In genomic region chr2:54254180-54254579, GRCh38 we compare ENCODE assay signal across 26 cellular contexts. TPM values are rescaled to one million over a fixed set of nuclear protein-coding genes. Genes with fewer than 3 reads are reported as not detected.
DNase-seq lines count a peak whose midpoint lies in the region; ATAC-seq, FAIRE-seq and TF ChIP-seq lines count a peak whose summit lies in the region.
"Had no signal": no experiment of that assay in that cellular context is flagged by ENCODE, and none has a peak within 500 bp of the region (broad histone marks: within the 10 kb centered on the region; RNA-seq: fewer than 3 reads in every experiment).

No MANE protein-coding gene starts in this region.

- H3K9ac ChIP-seq in HepG2 (ENCODE audit: insufficient read depth, low read depth, low read length) = no peak overlapping the region

- H3K4me2 ChIP-seq in HepG2 (ENCODE audit: low read depth, low read length) = no peak overlapping the region

- no peaks in the 10 kb centered on the region for H3K4me1 Mint-ChIP-seq in endothelial cell (ENCODE audit: unreplicated experiment)
- H3K4me1 Mint-ChIP-seq in activated CD4-positive, alpha-beta T cell treated with anti-CD3 and anti-CD28 coated beads for 36 hours = no peaks in the 10 kb centered on the region

- H3K9me3 Mint-ChIP-seq in endothelial cell (ENCODE audit: unreplicated experiment) = no peaks in the 10 kb centered on the region
- H3K9me3 Mint-ChIP-seq in activated CD4-positive, alpha-beta T cell treated with anti-CD3 and anti-CD28 coated beads for 36 hours (ENCODE audit: low read depth) = peaks cover 2% of the 10 kb centered on the region
- H3K9me3 Mint-ChIP-seq: CD8-positive, alpha-beta T cell had no signal

- no peak overlapping the region for H3K4me3 Mint-ChIP-seq in endothelial cell (ENCODE audit: unreplicated experiment)
- no peak overlapping the region for H3K4me3 Mint-ChIP-seq in activated CD4-positive, alpha-beta T cell treated with anti-CD3 and anti-CD28 coated beads for 36 hours
- H3K4me3 Mint-ChIP-seq: CD8-positive, alpha-beta T cell had no signal

- TF ChIP-seq EP300 in HepG2 (IDR thresholded peaks at IDR 0.05; ENCODE audit: low read depth in 2 of 2, low read length in 2 of 2) (no peak), HepG2 (CRISPR knock-in tag; IDR thresholded peaks at IDR 0.05; ENCODE audit: borderline replicate concordance) (no peak)

- no peaks in the 10 kb centered on the region for H3K79me2 ChIP-seq in HepG2 (ENCODE audit: insufficient read depth, low read length)

- ATAC-seq in HepG2 = peak; percentile 75
- ATAC-seq in right lobe of liver = no peak
- no peak for ATAC-seq in activated CD4-positive, alpha-beta T cell treated with anti-CD3 and anti-CD28 coated beads for 36 hours
- ATAC-seq: CD8-positive, alpha-beta T cell; PC-3 had no signal

- TF ChIP-seq RAD21 in HepG2 (CRISPR knock-in tag; IDR thresholded peaks at IDR 0.05) = no peak

- no peaks in the 10 kb centered on the region for H3K9me3 ChIP-seq in HepG2 (ENCODE audit: low read length)
- no peaks in the 10 kb centered on the region for H3K9me3 ChIP-seq in right lobe of liver

- H3K4me1 ChIP-seq in HepG2 (ENCODE audit: insufficient read depth, low read length) (peaks cover 7% of the 10 kb centered on the region), right lobe of liver (no peaks in the 10 kb centered on the region)

- POLR2A ChIA-PET in HepG2 (lab: Yijun Ruan, JAX) = no interaction called here
- POLR2A ChIA-PET in activated CD4-positive, alpha-beta T cell treated with anti-CD3 and anti-CD28 coated beads for 36 hours (lab: Charles Lee) = no interaction called here

- CTCF ChIA-PET in HepG2 (lab: Yijun Ruan, JAX; ENCODE audit: low intra/inter-chr PET ratio, low total read pairs) = no interaction called here
- CTCF ChIA-PET in activated CD4-positive, alpha-beta T cell treated with anti-CD3 and anti-CD28 coated beads for 36 hours (lab: Charles Lee) = interaction anchor here (0.9 kb wide), 1 partner anchor 9 kb away, joined by 4 read pairs; no protein-coding TSS in a partner anchor

- no peak for TF ChIP-seq POLR2A in HepG2 (IDR thresholded peaks at IDR 0.05; ENCODE audit: insufficient read depth in 1 of 2, low read depth in 2 of 2, low read length in 2 of 2)
- TF ChIP-seq POLR2A in right lobe of liver (IDR thresholded peaks at IDR 0.05) = no peak

- in situ Hi-C loops in HepG2 (cut with HindIII; ENCODE audit: extremely low pct_ligation_motif_present, low pct_unique_long_range_greater_than_20kb) = no loop called here
- in situ Hi-C loops in astrocyte of the spinal cord (cut with HindIII; ENCODE audit: low sequenced_read_pairs) = no loop called here

- no peak for FAIRE-seq in HepG2 (lab: Jason Lieb, UNC)
- FAIRE-seq: GM12891 had no signal

- H3K27me3 Mint-ChIP-seq in endothelial cell (ENCODE audit: unreplicated experiment) = peaks cover 9% of the 10 kb centered on the region
- no peaks in the 10 kb centered on the region for H3K27me3 Mint-ChIP-seq in activated CD4-positive, alpha-beta T cell treated with anti-CD3 and anti-CD28 coated beads for 36 hours

- no peak overlapping the region for H2AFZ ChIP-seq in HepG2 (ENCODE audit: low read length)

- H3K27me3 ChIP-seq in HepG2 (ENCODE audit: control insufficient read depth in 1 of 2, insufficient read depth in 2 of 2, low read length in 2 of 2) = no peaks in the 10 kb centered on the region
- H3K27me3 ChIP-seq in right lobe of liver = no peaks in the 10 kb centered on the region

- H3K36me3 Mint-ChIP-seq in endothelial cell (ENCODE audit: low read depth, unreplicated experiment) = no peaks in the 10 kb centered on the region
- H3K36me3 Mint-ChIP-seq in activated CD4-positive, alpha-beta T cell treated with anti-CD3 and anti-CD28 coated beads for 36 hours (ENCODE audit: low read depth) = peaks cover 13% of the 10 kb centered on the region

- no peaks in the 10 kb centered on the region for H4K20me1 ChIP-seq in HepG2 (ENCODE audit: insufficient read depth, low read length)

- H3K4me3 ChIP-seq in HepG2 (replicated peaks in 1 of 3; ENCODE audit: insufficient read depth in 1 of 3, low read depth in 2 of 3, low read length in 3 of 3) (no peak overlapping the region), right lobe of liver (no peak overlapping the region), astrocyte of the spinal cord (ENCODE audit: low read depth, low read length) (no peak overlapping the region), fibroblast of villous mesenchyme (ENCODE audit: low read depth, low read length) (no peak overlapping the region)

- no TSS peak for BruUV-seq in HepG2 (replicated peaks; lab: Mats Ljungman, UMichigan)

- TF ChIP-seq CTCF in HepG2 (CRISPR knock-in tag; IDR thresholded peaks at IDR 0.05) (0 out of 2 replicates have a peak, but pooled peaks have one; percentile 13), right lobe of liver (IDR thresholded peaks at IDR 0.05) (no peak), astrocyte of the spinal cord (IDR thresholded peaks at IDR 0.05; ENCODE audit: low read depth, low read length) (peak; percentile 10), fibroblast of villous mesenchyme (IDR thresholded peaks at IDR 0.05; ENCODE audit: insufficient read depth, low read depth, low read length) (peak; percentile 23), endothelial cell (IDR thresholded peaks at IDR 0.05; ENCODE audit: unreplicated experiment) (no peak)

- DNase-seq in HepG2 (ENCODE audit: low spot score) (no peak), right lobe of liver (no peak), astrocyte of the spinal cord (ENCODE audit: low read depth, low spot score) (no peak), fibroblast of villous mesenchyme (ENCODE audit: low read depth) (no peak), MV-4-11 (lab: John Stamatoyannopoulos, UW) (no peak), endothelial cell (ENCODE audit: low spot score) (no peak)
- no peak for DNase-seq in activated CD8-positive, alpha-beta memory T cell treated with anti-CD3 and anti-CD28 coated beads, Interleukin-2, amount 50 U/mL, for 4 hours
- no peak for DNase-seq in activated CD4-positive, alpha-beta T cell treated with anti-CD3 and anti-CD28 coated beads for 36 hours
- DNase-seq: 8988T; C1 segment of cervical spinal cord; CD8-positive, alpha-beta T cell; DND-41; HCEC 1CT; MM.1S; NCI-H1092; NCI-H1436 treated with DMSO at 0.1 percent for 48 hours; NCI-H2081; NCI-H2171 treated with DMSO at 0.1 percent for 48 hours; NCI-H446; NCI-H526 treated with DMSO at 0.1 percent for 48 hours; PC-3; RPMI8226; SHP77; SW 1271 had no signal

- H3K27ac ChIP-seq in HepG2 (ENCODE audit: extremely low read length, insufficient read depth, low read length) = no peak overlapping the region
- no peak overlapping the region for H3K27ac ChIP-seq in right lobe of liver

- intact Hi-C loops in HepG2 (cut with micrococcal nuclease; ENCODE audit: unreplicated experiment) = no loop called here
- intact Hi-C loops in right lobe of liver (cut with DNase I) = no loop called here
- intact Hi-C loops in activated CD4-positive, alpha-beta T cell treated with anti-CD3 and anti-CD28 coated beads for 36 hours (cut with DNase I, micrococcal nuclease) = no loop called here

- no peak overlapping the region for H3K27ac Mint-ChIP-seq in endothelial cell (ENCODE audit: unreplicated experiment)
- H3K27ac Mint-ChIP-seq in activated CD4-positive, alpha-beta T cell treated with anti-CD3 and anti-CD28 coated beads for 36 hours = no peak overlapping the region
- H3K27ac Mint-ChIP-seq: CD8-positive, alpha-beta T cell had no signal

- H3K36me3 ChIP-seq in HepG2 (replicated peaks in 1 of 2; ENCODE audit: control insufficient read depth in 1 of 2, insufficient read depth in 2 of 2, low read length in 2 of 2) = no peaks in the 10 kb centered on the region; a peak in 1 of 5 replicates
- no peaks in the 10 kb centered on the region for H3K36me3 ChIP-seq in right lobe of liver

TF ChIP-seq in HepG2, 621 proteins besides CTCF, POLR2A, EP300 and RAD21:
- 0 out of 2 replicates have a peak, but pooled peaks have one; percentile 17 for TF ChIP-seq STAG1 (CRISPR knock-in tag; IDR thresholded peaks at IDR 0.05)
- TF ChIP-seq GABPA (IDR thresholded peaks at IDR 0.05; ENCODE audit: low read depth, low read length) = no peak
- TF ChIP-seq GABPA (CRISPR knock-in tag; IDR thresholded peaks at IDR 0.05; ENCODE audit: low read depth) = no peak

RNA-seq across cellular contexts. Expression of gene TSPYL6, which starts 1.8 kb away (rescaled TPM):
- total RNA-seq in HepG2 (2016; rRNA removed; fragmentation: Illumina TruSeq; extraction: Trizol) = not detected in 2 replicates
- total RNA-seq in HepG2 (2016; cell fraction: cytosol; rRNA removed; fragmentation: Illumina TruSeq; extraction: Trizol; ENCODE audit: low read depth) = not detected in 2 replicates
- total RNA-seq in HepG2 (2016; cell fraction: insoluble cytoplasmic fraction; rRNA removed; fragmentation: Illumina TruSeq; extraction: Trizol) = not detected in 2 replicates
- total RNA-seq in HepG2 (2016; cell fraction: membrane; rRNA removed; fragmentation: Illumina TruSeq; extraction: Trizol) = not detected in 2 replicates
- total RNA-seq in HepG2 (2016; cell fraction: nucleus; rRNA removed; fragmentation: Illumina TruSeq; extraction: Trizol) = not detected in 2 replicates
- 0.03 and 0.05 TPM in 2 replicates for polyA plus RNA-seq in HepG2 (2011; rRNA removed)
- not detected in 2 replicates for polyA plus RNA-seq in HepG2 (2011; cell fraction: cytosol; rRNA removed)
- polyA plus RNA-seq in HepG2 (2011; cell fraction: nucleus; rRNA removed) = 0.05 TPM in 1 of 2 replicates, not detected in the other
- polyA plus RNA-seq in HepG2 (2012) = 0.08 TPM in 1 of 2 replicates, not detected in the other
- not detected in 2 replicates for polyA plus RNA-seq in HepG2 (2016; cell fraction: cytosol; fragmentation: Illumina TruSeq; extraction: Trizol; ENCODE audit: low read depth)
- not detected in 2 replicates for polyA plus RNA-seq in HepG2 (2016; cell fraction: insoluble cytoplasmic fraction; fragmentation: Illumina TruSeq; extraction: Trizol; ENCODE audit: low read depth)
- polyA plus RNA-seq in HepG2 (2016; cell fraction: membrane; fragmentation: Illumina TruSeq; extraction: Trizol; ENCODE audit: low read depth) = not detected in 2 replicates
- not detected in 2 replicates for polyA plus RNA-seq in HepG2 (2016; cell fraction: nucleus; fragmentation: Illumina TruSeq; extraction: Trizol; ENCODE audit: insufficient read depth, low read depth)
- 0.08 TPM in 1 of 2 replicates, not detected in the other for polyA minus RNA-seq in HepG2 (2011; rRNA and poly(A)+ RNA removed; ENCODE audit: low replicate concordance)
- polyA minus RNA-seq in HepG2 (2011; cell fraction: cytosol; rRNA and poly(A)+ RNA removed) = not detected in 2 replicates
- polyA minus RNA-seq in HepG2 (2011; cell fraction: nucleus; rRNA and poly(A)+ RNA removed) = 0.26 TPM in 1 of 2 replicates, not detected in the other
- total RNA-seq in right lobe of liver = not detected
- total RNA-seq in fibroblast of villous mesenchyme = not detected in 2 replicates
- total RNA-seq in endothelial cell (ENCODE audit: unreplicated experiment) = not detected
- not detected for total RNA-seq in activated CD4-positive, alpha-beta T cell treated with anti-CD3 and anti-CD28 coated beads for 36 hours
- total RNA-seq: CD8-positive, alpha-beta T cell; LHCN-M2; PC-3 had no signal

Comparison
In these comparisons a context has a peak if more than half of its experiments do, and no peak if none do; other contexts are left out.
1. CTCF ChIP-seq: peak in HepG2 (single experiment), astrocyte of the spinal cord (single experiment) and fibroblast of villous mesenchyme (single experiment); none in right lobe of liver (0 of 4) and endothelial cell (single experiment).